9 cellular contexts compared by ENCODE assay signal in the genomic region with DNA sequence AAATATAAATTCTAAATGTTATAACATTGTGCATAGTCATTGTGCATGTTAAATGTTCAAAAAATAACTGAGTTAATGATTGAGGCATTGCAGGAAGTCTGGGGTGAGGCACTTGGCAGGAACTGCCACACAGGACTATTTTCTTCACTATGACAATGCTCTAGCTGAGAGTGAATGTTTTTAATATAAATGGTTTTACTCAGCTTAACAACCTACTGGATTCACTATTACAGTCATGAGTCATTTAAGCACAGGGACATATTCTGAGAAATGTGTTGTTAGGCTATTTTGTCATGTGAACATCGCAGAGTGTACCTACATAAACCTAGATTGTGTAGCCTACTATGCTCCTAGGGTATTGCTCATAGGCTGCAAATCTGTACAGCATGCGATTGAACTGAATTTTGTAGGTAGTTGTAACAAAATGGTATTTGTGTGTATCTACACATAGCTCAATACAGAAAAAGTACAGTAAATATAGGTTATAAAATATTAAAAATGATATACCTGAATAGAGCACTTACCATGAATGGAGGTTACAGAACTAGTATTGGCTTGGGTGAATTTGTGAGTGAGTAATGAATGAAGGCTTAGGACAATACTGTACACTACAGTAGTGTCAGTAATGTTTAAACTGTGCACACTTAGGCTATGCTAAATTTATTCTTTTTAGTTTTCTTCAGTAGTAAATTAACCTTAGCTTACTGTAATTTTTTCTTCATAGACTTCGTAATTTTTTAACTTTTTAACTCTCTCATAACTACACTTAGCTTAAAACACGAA.
DNase-seq lines count a peak whose midpoint lies in the region; ATAC-seq and TF ChIP-seq lines count a peak whose summit lies in the region.
"Had no signal": no experiment of that assay in that cellular context is flagged by ENCODE, and none has a peak within 500 bp of the region (broad histone marks: within the 10 kb centered on the region; RNA-seq: fewer than 3 reads in every experiment).

No MANE protein-coding gene starts in this region.

- H3K27ac Mint-ChIP-seq in HFFc6, result peak overlapping the region; percentile 65
- peak overlapping the region; percentile 32 for H3K27ac Mint-ChIP-seq in activated T-helper 17 cell treated with anti-CD3 and anti-CD28 coated beads, Interleukin-2, amount 50 U/mL, for 72 hours

- no peaks in the 10 kb centered on the region for H4K20me1 ChIP-seq in smooth muscle cell (ENCODE audit: low read depth)

- peak overlapping the region; percentile 20; the same call in 1 of the 2 replicates for H3K4me3 Mint-ChIP-seq in HFFc6
- peak overlapping the region; percentile 34 for H3K4me3 Mint-ChIP-seq in activated T-helper 17 cell treated with anti-CD3 and anti-CD28 coated beads, Interleukin-2, amount 50 U/mL, for 72 hours

- H3K4me1 Mint-ChIP-seq in HFFc6 (ENCODE audit: low read depth), result peaks cover 46% of the 10 kb centered on the region
- peaks cover 16% of the 10 kb centered on the region for H3K4me1 Mint-ChIP-seq in activated T-helper 17 cell treated with anti-CD3 and anti-CD28 coated beads, Interleukin-2, amount 50 U/mL, for 72 hours

- H3K79me2 ChIP-seq in smooth muscle cell (ENCODE audit: low read depth), result no peaks in the 10 kb centered on the region

- TF ChIP-seq CTCF in HFFc6 (IDR thresholded peaks at IDR 0.05) (no peak), lung (IDR thresholded peaks at IDR 0.05; ENCODE audit: control extremely low read depth, extremely low read depth) (no peak), smooth muscle cell (IDR thresholded peaks at IDR 0.05; ENCODE audit: borderline replicate concordance, insufficient read depth, poor library complexity, severe bottlenecking) (no peak)

- no peaks in the 10 kb centered on the region for H3K27me3 ChIP-seq in lung (ENCODE audit: control insufficient read depth, insufficient read depth)
- no peaks in the 10 kb centered on the region for H3K27me3 ChIP-seq in smooth muscle cell (ENCODE audit: low read depth)

- H3K27ac ChIP-seq in lung (ENCODE audit: low read depth in 1 of 2, low read length in 1 of 2), result no peak overlapping the region
- H3K27ac ChIP-seq in smooth muscle cell (ENCODE audit: low read depth), result no peak overlapping the region

- H3K4me2 ChIP-seq in smooth muscle cell, result no peak overlapping the region

- DNase-seq in HFFc6 (peak; percentile 63), lung (ENCODE audit: low spot score) (no peak), CD1c-positive myeloid dendritic cell (ENCODE audit: extremely low spot score) (no peak), NCI-H187 (lab: John Stamatoyannopoulos, UW) (no peak), smooth muscle cell (lab: John Stamatoyannopoulos, UW; ENCODE audit: unreplicated experiment) (no peak)
- DNase-seq: KBM-7 had no signal

- H3F3A ChIP-seq in smooth muscle cell (ENCODE audit: low read depth), result no peaks in the 10 kb centered on the region

- H3K36me3 ChIP-seq in lung (ENCODE audit: control insufficient read depth in 2 of 2, insufficient read depth in 2 of 2, low read length in 2 of 2) (no peaks in the 10 kb centered on the region), smooth muscle cell (ENCODE audit: low read depth) (no peaks in the 10 kb centered on the region)

- H3K4me1 ChIP-seq in lung (ENCODE audit: control insufficient read depth in 2 of 2, insufficient read depth in 2 of 2, low read length in 2 of 2), result no peaks in the 10 kb centered on the region
- no peaks in the 10 kb centered on the region for H3K4me1 ChIP-seq in smooth muscle cell (ENCODE audit: low read depth)

- WGBS in lung, 2 donors, result 79 to 80% methylated on average over 4 of the region's 4 CpGs
- WGBS in smooth muscle cell (ENCODE audit: low lambda C conversion rate), result 92% methylated on average over 4 of the region's 4 CpGs

- H3K9me3 Mint-ChIP-seq in HFFc6, result no peaks in the 10 kb centered on the region
- H3K9me3 Mint-ChIP-seq in activated T-helper 17 cell treated with anti-CD3 and anti-CD28 coated beads, Interleukin-2, amount 50 U/mL, for 72 hours, result peaks cover 3% of the 10 kb centered on the region

- no peak overlapping the region for H3K4me3 ChIP-seq in lung
- H3K4me3 ChIP-seq in smooth muscle cell, result no peak overlapping the region

- ATAC-seq in GM18508 (IDR thresholded peaks at IDR 0.05; ENCODE audit: insufficient read depth, unreplicated experiment), result peak; percentile 90
- peak; percentile 97 for ATAC-seq in activated T-helper 17 cell treated with anti-CD3 and anti-CD28 coated beads, Interleukin-2, amount 50 U/mL, for 72 hours (replicated peaks)
- peak; percentile 19 for ATAC-seq in lung (ENCODE audit: insufficient read depth, low FRiP score)
- no peak for ATAC-seq in HG02852 (IDR thresholded peaks at IDR 0.05; ENCODE audit: unreplicated experiment)

- no peak overlapping the region for H3K9ac ChIP-seq in smooth muscle cell (ENCODE audit: low read depth)

- H3K27me3 Mint-ChIP-seq in HFFc6 (ENCODE audit: insufficient read depth), result peaks cover 3% of the 10 kb centered on the region; the same call in 1 of the 2 replicates
- H3K27me3 Mint-ChIP-seq in activated T-helper 17 cell treated with anti-CD3 and anti-CD28 coated beads, Interleukin-2, amount 50 U/mL, for 72 hours, result no peaks in the 10 kb centered on the region

- peaks cover 8% of the 10 kb centered on the region; the same call in 1 of the 2 replicates for H3K36me3 Mint-ChIP-seq in HFFc6 (ENCODE audit: low read depth)
- H3K36me3 Mint-ChIP-seq in activated T-helper 17 cell treated with anti-CD3 and anti-CD28 coated beads, Interleukin-2, amount 50 U/mL, for 72 hours (ENCODE audit: low read depth), result no peaks in the 10 kb centered on the region

- no peak overlapping the region for H2AFZ ChIP-seq in smooth muscle cell (ENCODE audit: low read depth)

- no peaks in the 10 kb centered on the region for H3K9me3 ChIP-seq in lung (ENCODE audit: control insufficient read depth in 2 of 2, insufficient read depth in 1 of 2, low read length in 1 of 2)
- no peaks in the 10 kb centered on the region for H3K9me3 ChIP-seq in smooth muscle cell (replicated peaks; ENCODE audit: low read depth)
